Comparison of ENCODE assay signal across 22 cellular contexts in the genomic region with DNA sequence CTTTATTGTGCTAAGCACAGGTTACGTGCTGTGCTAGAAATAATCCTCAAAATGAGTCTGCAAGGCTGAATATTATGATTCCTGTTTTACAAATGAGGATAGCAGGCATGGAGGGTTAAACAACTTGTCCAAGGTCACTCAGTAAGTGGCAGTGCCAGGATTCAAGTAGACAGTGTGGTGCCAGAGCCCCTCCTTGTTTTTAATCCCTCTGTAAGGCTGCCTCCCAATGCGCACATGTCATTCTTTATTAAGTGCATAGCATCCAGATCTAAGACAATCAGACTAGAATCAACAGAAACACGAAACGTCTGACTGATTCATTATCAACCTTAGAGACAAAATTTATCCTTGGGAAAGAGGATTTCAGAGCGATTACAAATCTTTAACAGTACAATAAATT.
DNase-seq lines count a peak whose midpoint lies in the region; ATAC-seq and TF ChIP-seq lines count a peak whose summit lies in the region.
"Had no signal": no experiment of that assay in that cellular context is flagged by ENCODE, and none has a peak within 500 bp of the region (broad histone marks: within the 10 kb centered on the region; RNA-seq: fewer than 3 reads in every experiment).

No MANE protein-coding gene starts in this region.

- TF ChIP-seq RAD21 in SK-N-SH (IDR thresholded peaks at IDR 0.05; ENCODE audit: low read length): no peak

- DNase-seq in NCI-H748 (lab: John Stamatoyannopoulos, UW; ENCODE audit: unreplicated experiment) (peak; percentile 18), NCI-H748 treated with DMSO at 0.1 percent for 48 hours (lab: John Stamatoyannopoulos, UW) (no peak), NCI-H2227 (lab: John Stamatoyannopoulos, UW; ENCODE audit: unreplicated experiment) (peak; percentile 14), SK-N-SH (peak; percentile 49), left ventricle myocardium inferior (no peak), RPMI8226 (no peak), mucosa of gallbladder (ENCODE audit: low spot score) (no peak)
- DNase-seq: 8988T; AML-193; C1 segment of cervical spinal cord; Calu3; CD8-positive, alpha-beta T cell; EL; GF-D8; Karpas-422; MV-4-11; NCI-H1105 treated with DMSO at 0.1 percent for 48 hours; NCI-H2081; NCI-H510A; PC-9 had no signal

- no peak overlapping the region for H2AFZ ChIP-seq in SK-N-SH (ENCODE audit: low read depth)
- H2AFZ ChIP-seq: PC-9 had no signal

- H3K9me2 ChIP-seq in SK-N-SH: no peaks in the 10 kb centered on the region

- 45% methylated on average over 5 of the region's 5 CpGs for WGBS in SK-N-SH (ENCODE audit: low lambda C conversion rate)

- H3K79me2 ChIP-seq in SK-N-SH (ENCODE audit: insufficient read depth): no peaks in the 10 kb centered on the region

- H3K27ac ChIP-seq in SK-N-SH (ENCODE audit: low read depth in 2 of 2, low read length in 1 of 2) (no peak overlapping the region), left ventricle myocardium inferior (replicated peaks) (peak overlapping the region; percentile 28)
- H3K27ac ChIP-seq: PC-9, RWPE1 had no signal

- H3K4me1 ChIP-seq in SK-N-SH (ENCODE audit: control insufficient read depth in 1 of 2, insufficient read depth in 2 of 2, low read depth in 1 of 2, low read length in 1 of 2) (peaks cover 0 to 4% of the 10 kb centered on the region in 2 experiments; a peak in 3 of 4 replicates), left ventricle myocardium inferior (peaks cover 22% of the 10 kb centered on the region)

- no peak for TF ChIP-seq CTCF in SK-N-SH (IDR thresholded peaks at IDR 0.05)
- TF ChIP-seq CTCF in left ventricle myocardium inferior (IDR thresholded peaks at IDR 0.05; ENCODE audit: borderline replicate concordance): no peak

- intact Hi-C loops in left ventricle myocardium inferior (cut with micrococcal nuclease): no loop called here

- TF ChIP-seq EP300 in SK-N-SH (IDR thresholded peaks at IDR 0.05; ENCODE audit: borderline replicate concordance in 1 of 2, low read depth in 1 of 2, low read length in 1 of 2): peak in 1 of 2 experiments; percentile 52; a peak in 1 of 4 replicates

- POLR2A ChIA-PET in SK-N-SH (lab: Yijun Ruan, JAX): no interaction called here

- H3K4me2 ChIP-seq in SK-N-SH: no peak overlapping the region
- H3K4me2 ChIP-seq: PC-9 had no signal

- ATAC-seq in HG02798 (IDR thresholded peaks at IDR 0.05; ENCODE audit: poor library complexity, unreplicated experiment): no peak
- ATAC-seq: CD8-positive, alpha-beta T cell had no signal

- no peaks in the 10 kb centered on the region for H3F3A ChIP-seq in SK-N-SH (replicated peaks; ENCODE audit: insufficient read depth)

- H3K9me3 ChIP-seq in SK-N-SH (no peaks in the 10 kb centered on the region), left ventricle myocardium inferior (replicated peaks) (no peaks in the 10 kb centered on the region)

- H3K27me3 ChIP-seq in SK-N-SH (ENCODE audit: insufficient read depth) (no peaks in the 10 kb centered on the region), left ventricle myocardium inferior (ENCODE audit: low read depth) (no peaks in the 10 kb centered on the region)

- no peaks in the 10 kb centered on the region for H4K20me1 ChIP-seq in SK-N-SH (ENCODE audit: insufficient read depth)

- CTCF ChIA-PET in SK-N-SH (lab: Yijun Ruan, JAX): interaction anchor here (0.9 to 2.1 kb wide), 2 partner anchors 19 to 69 kb away, joined by 3 to 5 read pairs; no protein-coding TSS in a partner anchor

- H3K9ac ChIP-seq in SK-N-SH: no peak overlapping the region

- H3K36me3 ChIP-seq in SK-N-SH (replicated peaks in 1 of 2; ENCODE audit: control insufficient read depth in 1 of 2, insufficient read depth in 2 of 2, low read length in 1 of 2) (no peaks in the 10 kb centered on the region), left ventricle myocardium inferior (no peaks in the 10 kb centered on the region)

- H3K4me3 ChIP-seq in SK-N-SH (ENCODE audit: low read depth in 2 of 2, low read length in 1 of 2) (no peak overlapping the region), left ventricle myocardium inferior (no peak overlapping the region)
- H3K4me3 ChIP-seq: PC-9 had no signal

TF ChIP-seq in SK-N-SH, 30 proteins besides CTCF, POLR2A, EP300 and RAD21:
- peak; percentile 64 for TF ChIP-seq GATA2 (CRISPR knock-in tag; IDR thresholded peaks at IDR 0.05)
- TF ChIP-seq FOSL2 (IDR thresholded peaks at IDR 0.05; ENCODE audit: borderline replicate concordance, low read depth): no peak

Comparison
In these comparisons a context has a peak if more than half of its experiments do, and no peak if none do; other contexts are left out.
1. DNase-seq: peak in NCI-H748 (single experiment), NCI-H2227 (single experiment) and SK-N-SH (single experiment); none in NCI-H748 treated with DMSO at 0.1 percent for 48 hours (single experiment), left ventricle myocardium inferior (single experiment), RPMI8226 (single experiment) and mucosa of gallbladder (single experiment).